8 cellular contexts compared by ENCODE assay signal in the genomic region with DNA sequence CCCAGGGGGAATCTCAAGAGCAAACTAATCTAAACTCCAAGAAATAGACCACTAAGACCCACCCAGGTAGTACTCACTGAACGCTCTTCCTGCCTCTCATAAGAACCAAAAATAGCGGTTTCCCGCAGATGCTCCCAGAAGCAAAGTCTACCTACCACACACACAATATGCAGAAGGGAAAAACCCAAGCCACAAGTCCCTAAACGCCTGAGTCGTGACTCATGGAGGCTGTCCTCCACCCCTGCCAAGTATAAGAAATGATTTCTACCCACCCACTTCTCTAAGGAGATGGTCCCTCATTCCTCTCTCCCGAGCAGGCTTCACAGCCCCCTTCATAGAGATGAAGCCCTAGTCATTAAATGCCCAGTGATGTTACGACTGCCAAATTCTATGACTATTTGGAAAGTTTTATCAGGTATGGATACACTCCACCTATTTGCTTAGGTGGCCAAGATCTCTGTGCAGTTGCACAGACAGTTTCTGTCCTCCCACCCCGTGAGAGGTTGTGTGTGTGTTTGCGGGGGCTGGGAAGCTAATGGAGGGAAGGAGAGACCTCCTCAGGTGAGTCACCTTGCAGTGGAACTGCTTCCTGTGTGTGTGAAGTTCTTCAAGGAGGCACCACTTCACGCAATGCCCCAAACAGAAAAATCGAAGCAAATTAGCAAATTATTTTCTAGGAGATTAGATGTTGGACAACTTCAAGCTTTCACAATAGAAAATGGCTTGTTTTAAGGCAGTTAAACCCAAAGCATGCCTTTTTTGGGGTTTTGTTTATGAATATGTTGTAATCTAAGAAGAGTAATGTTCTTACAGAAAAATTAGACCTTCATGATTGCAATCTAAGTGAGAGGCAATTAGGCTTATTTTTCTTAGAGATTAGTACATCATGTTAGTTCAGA.
DNase-seq lines count a peak whose midpoint lies in the region; ATAC-seq, FAIRE-seq and TF ChIP-seq lines count a peak whose summit lies in the region.

No MANE protein-coding gene starts in this region.

- no peak for TF ChIP-seq EP300 in stomach (IDR thresholded peaks at IDR 0.05)

- ATAC-seq in HG02884 (IDR thresholded peaks at IDR 0.05; ENCODE audit: unreplicated experiment) = peak; percentile 63

- no peaks in the 10 kb centered on the region for H3K36me3 Mint-ChIP-seq in dendritic cell treated with granulocyte-macrophage colony-stimulating factor and Interleukin-4, amounts not matched to agents 40 ng/mL and 50 ng/mL, for 4 days (ENCODE audit: low read depth)
- no peaks in the 10 kb centered on the region for H3K36me3 Mint-ChIP-seq in glutamatergic neuron (ENCODE audit: unreplicated experiment)

- no peaks in the 10 kb centered on the region for H3K79me2 ChIP-seq in ACC112 (ENCODE audit: control insufficient read depth, insufficient read depth, low read length, unreplicated experiment)

- peak overlapping the region; percentile 100 for H3K27ac ChIP-seq in ACC112 (ENCODE audit: low read depth, low read length)
- H3K27ac ChIP-seq in muscle layer of duodenum (ENCODE audit: low read length) = peak overlapping the region; percentile 74
- peak overlapping the region; percentile 8 to 89 (median 83) for H3K27ac ChIP-seq in stomach

- H3K9me3 Mint-ChIP-seq in dendritic cell treated with granulocyte-macrophage colony-stimulating factor and Interleukin-4, amounts not matched to agents 40 ng/mL and 50 ng/mL, for 4 days = no peaks in the 10 kb centered on the region
- H3K9me3 Mint-ChIP-seq in glutamatergic neuron (ENCODE audit: unreplicated experiment) = peaks cover 1% of the 10 kb centered on the region

- no peaks in the 10 kb centered on the region for H3K27me3 Mint-ChIP-seq in dendritic cell treated with granulocyte-macrophage colony-stimulating factor and Interleukin-4, amounts not matched to agents 40 ng/mL and 50 ng/mL, for 4 days
- no peaks in the 10 kb centered on the region for H3K27me3 Mint-ChIP-seq in glutamatergic neuron (ENCODE audit: unreplicated experiment)

- no peak for FAIRE-seq in frontal cortex (lab: Jason Lieb, UNC)

- H3K27ac Mint-ChIP-seq in dendritic cell treated with granulocyte-macrophage colony-stimulating factor and Interleukin-4, amounts not matched to agents 40 ng/mL and 50 ng/mL, for 4 days = peak overlapping the region; percentile 60
- no peak overlapping the region for H3K27ac Mint-ChIP-seq in glutamatergic neuron (ENCODE audit: unreplicated experiment)

- no peak overlapping the region for H2AFZ ChIP-seq in ACC112 (ENCODE audit: low read length, unreplicated experiment)

- H3K36me3 ChIP-seq in ACC112 (ENCODE audit: insufficient read depth, low read length) (no peaks in the 10 kb centered on the region), muscle layer of duodenum (ENCODE audit: control insufficient read depth in 1 of 2, insufficient read depth in 2 of 2, low read length in 2 of 2) (peaks cover 0 to 8% of the 10 kb centered on the region in 2 donors), stomach (no peaks in the 10 kb centered on the region)

- peaks cover 44% of the 10 kb centered on the region for H3K4me1 ChIP-seq in ACC112 (ENCODE audit: control insufficient read depth, insufficient read depth, low read length, unreplicated experiment)
- peaks cover 5 to 6% of the 10 kb centered on the region in 2 donors for H3K4me1 ChIP-seq in muscle layer of duodenum (ENCODE audit: control insufficient read depth in 1 of 2, insufficient read depth in 2 of 2, low read length in 2 of 2)
- peaks cover 16 to 54% (median 41%) of the 10 kb centered on the region in 4 donors for H3K4me1 ChIP-seq in stomach

- H3K4me3 ChIP-seq in ACC112 (ENCODE audit: low read depth, low read length) = peak overlapping the region; percentile 68
- no peak overlapping the region for H3K4me3 ChIP-seq in muscle layer of duodenum (ENCODE audit: low read depth in 1 of 2, low read length in 2 of 2)
- no peak overlapping the region for H3K4me3 ChIP-seq in stomach

- peaks cover 23% of the 10 kb centered on the region for H3K4me1 Mint-ChIP-seq in dendritic cell treated with granulocyte-macrophage colony-stimulating factor and Interleukin-4, amounts not matched to agents 40 ng/mL and 50 ng/mL, for 4 days (ENCODE audit: low read depth)
- H3K4me1 Mint-ChIP-seq in glutamatergic neuron (ENCODE audit: low read depth, unreplicated experiment) = peaks cover 9% of the 10 kb centered on the region

- no peak overlapping the region for H3K4me3 Mint-ChIP-seq in dendritic cell treated with granulocyte-macrophage colony-stimulating factor and Interleukin-4, amounts not matched to agents 40 ng/mL and 50 ng/mL, for 4 days
- no peak overlapping the region for H3K4me3 Mint-ChIP-seq in glutamatergic neuron (ENCODE audit: unreplicated experiment)

- intact Hi-C loops in dendritic cell treated with granulocyte-macrophage colony-stimulating factor and Interleukin-4, amounts not matched to agents 40 ng/mL and 50 ng/mL, for 4 days (cut with micrococcal nuclease) = no loop called here
- intact Hi-C loops in stomach (cut with DNase I; ENCODE audit: low total_unique reads) = no loop called here

- DNase-seq in activated CD4-positive, alpha-beta T cell treated with anti-CD3 and anti-CD28 coated beads for 24 hours (ENCODE audit: low read depth in 2 of 2) = peak; percentile 47 to 52
- DNase-seq in stomach (peak; percentile 43), glutamatergic neuron (no peak), frontal cortex (ENCODE audit: low spot score in 2 of 2) (no peak)

- H3K27me3 ChIP-seq in ACC112 (ENCODE audit: insufficient read depth, low read length) (no peaks in the 10 kb centered on the region), muscle layer of duodenum (ENCODE audit: low read depth, low read length) (no peaks in the 10 kb centered on the region), stomach (no peaks in the 10 kb centered on the region)

- TF ChIP-seq POLR2A in stomach (IDR thresholded peaks at IDR 0.05) = no peak

- H3K9me3 ChIP-seq in muscle layer of duodenum (ENCODE audit: control insufficient read depth in 1 of 2, low read length in 2 of 2) = no peaks in the 10 kb centered on the region
- H3K9me3 ChIP-seq in stomach = no peaks in the 10 kb centered on the region

- no peak for TF ChIP-seq CTCF in stomach (IDR thresholded peaks at IDR 0.05)
- TF ChIP-seq CTCF in glutamatergic neuron (IDR thresholded peaks at IDR 0.05; ENCODE audit: partially characterized antibody, unreplicated experiment) = no peak

- WGBS in stomach, 5 donors = 29 to 38% (median 36%) methylated on average over 11 of the region's 11 CpGs

Comparison
In these comparisons a context has a peak if more than half of its experiments do, and no peak if none do; other contexts are left out.
1. DNase-seq: peak in activated CD4-positive, alpha-beta T cell treated with anti-CD3 and anti-CD28 coated beads for 24 hours (2 of 2) and stomach (single experiment); none in glutamatergic neuron (single experiment) and frontal cortex (0 of 2).
2. Peak in every context shown above with its lines, with median percentiles within 50 percentile points of each other: H3K27ac ChIP-seq.